ENCODE assay signal across 8 cellular contexts in genomic region chr12:9064815-9065606, GRCh38. TPM values are rescaled to one million over a fixed set of nuclear protein-coding genes. Genes with fewer than 3 reads are reported as not detected.
A peak's percentile ranks its signal among the peaks of the same experiment; 100 is the strongest.
DNase-seq lines count a peak whose midpoint lies in the region; ATAC-seq, FAIRE-seq and TF ChIP-seq lines count a peak whose summit lies in the region.

No MANE protein-coding gene starts in this region.

- TF ChIP-seq CTCF in endothelial cell of umbilical vein (IDR thresholded peaks at IDR 0.05; ENCODE audit: extremely low read depth in 1 of 2, insufficient read depth in 1 of 2, low read depth in 1 of 2, low read length in 2 of 2) = no peak

- intact Hi-C loops in endothelial cell of umbilical vein (cut with micrococcal nuclease) = loop anchor here (10.0 kb wide), 1 partner anchor 100 kb away; no protein-coding TSS in a partner anchor

- peak; percentile 66 for TF ChIP-seq POLR2A in endothelial cell of umbilical vein (IDR thresholded peaks at IDR 0.05; ENCODE audit: low read depth, low read length)

- peaks cover 4 to 6% of the 10 kb centered on the region in 2 experiments for H3K27me3 ChIP-seq in endothelial cell of umbilical vein (ENCODE audit: control insufficient read depth in 2 of 2, insufficient read depth in 2 of 2, low read length in 2 of 2)

- H3K79me2 ChIP-seq in endothelial cell of umbilical vein (ENCODE audit: control insufficient read depth, insufficient read depth, low read length) = no peaks in the 10 kb centered on the region

- H4K20me1 ChIP-seq in endothelial cell of umbilical vein (replicated peaks; ENCODE audit: control insufficient read depth, extremely low read depth, insufficient read depth, low read length) = no peaks in the 10 kb centered on the region

- H3K4me1 ChIP-seq in endothelial cell of umbilical vein (ENCODE audit: control insufficient read depth, extremely low read depth, insufficient read depth, low read length) = peaks cover 4% of the 10 kb centered on the region

- H3K9me3 ChIP-seq in endothelial cell of umbilical vein (replicated peaks; ENCODE audit: control insufficient read depth, insufficient read depth, low read length) = no peaks in the 10 kb centered on the region

- no peaks in the 10 kb centered on the region for H3K36me3 ChIP-seq in endothelial cell of umbilical vein (ENCODE audit: control insufficient read depth in 2 of 2, extremely low read depth in 1 of 2, insufficient read depth in 2 of 2, low read length in 2 of 2)

- peak overlapping the region; percentile 57 for H3K27ac ChIP-seq in endothelial cell of umbilical vein (ENCODE audit: insufficient read depth, low read depth, low read length)

- CTCF ChIA-PET in endothelial cell of umbilical vein (lab: Charles Lee) = interaction anchor here (1.0 to 2.6 kb wide), 8 partner anchors 15 to 404 kb away, joined by 3 to 23 read pairs (median 6); no protein-coding TSS in a partner anchor

- FAIRE-seq in endothelial cell of umbilical vein (lab: Jason Lieb, UNC) = peak; percentile 78

- dilution Hi-C loops in endothelial cell of umbilical vein (cut with MboI; ENCODE audit: extremely low pct_ligation_motif_present, low sequenced_read_pairs) = no loop called here

- no TSS peak for BruUV-seq in endothelial cell of umbilical vein (replicated peaks; lab: Mats Ljungman, UMichigan)

- peak overlapping the region; percentile 79 for H3K4me2 ChIP-seq in endothelial cell of umbilical vein (ENCODE audit: insufficient read depth, low read length)

- POLR2A ChIA-PET in endothelial cell of umbilical vein (lab: Charles Lee) = no interaction called here

- ATAC-seq in SK-N-SH treated with all-trans-retinoic acid at 6 μM for 48 hours = peak; percentile 65

- peak overlapping the region; percentile 69 to 95 (median 76) for H3K4me3 ChIP-seq in endothelial cell of umbilical vein (replicated peaks in 1 of 3; ENCODE audit: insufficient read depth in 1 of 3, low read depth in 1 of 3, low read length in 3 of 3)

- H2AFZ ChIP-seq in endothelial cell of umbilical vein (ENCODE audit: low read depth, low read length) = peak overlapping the region; percentile 90

- peak overlapping the region; percentile 89 for H3K9ac ChIP-seq in endothelial cell of umbilical vein (replicated peaks; ENCODE audit: extremely low read depth, insufficient read depth, low read length)

- H3K9me1 ChIP-seq in endothelial cell of umbilical vein (replicated peaks; ENCODE audit: control insufficient read depth, extremely low read depth, insufficient read depth, low read length) = no peaks in the 10 kb centered on the region

- DNase-seq in stimulated activated CD8-positive, alpha-beta memory T cell treated with anti-CD3 and anti-CD28 coated beads, Interleukin-12 subunit alpha, Interleukin-12 subunit beta, amount 100 ng/mL, for 4 hours (ENCODE audit: low read depth) = peak; percentile 6
- no peak for DNase-seq in stimulated activated CD8-positive, alpha-beta memory T cell treated with anti-CD3 and anti-CD28 coated beads, Interleukin-4, amount 100 ng/mL, for 48 hours
- DNase-seq in endothelial cell of umbilical vein (ENCODE audit: low read depth, low spot score) = peak; percentile 52
- DNase-seq in medulla oblongata (ENCODE audit: extremely low spot score) = peak; percentile 66
- DNase-seq in stromal cell of bone marrow (ENCODE audit: low read depth) = peak; percentile 13
- no peak for DNase-seq in HCEC 1CT
- no peak for DNase-seq in amniotic stem cell (lab: John Stamatoyannopoulos, UW)

TF ChIP-seq in SK-N-SH treated with all-trans-retinoic acid at 6 μM for 48 hours, 23 proteins besides CTCF, POLR2A, EP300 and RAD21 (continues in another document):
- no peak for TF ChIP-seq ZC3H10 (CRISPR knock-in tag; IDR thresholded peaks at IDR 0.05)
- TF ChIP-seq TOX (CRISPR knock-in tag; IDR thresholded peaks at IDR 0.05; ENCODE audit: borderline replicate concordance) = no peak
- no peak for TF ChIP-seq ZNF8 (CRISPR knock-in tag; IDR thresholded peaks at IDR 0.05)
- TF ChIP-seq CSDC2 (CRISPR knock-in tag; IDR thresholded peaks at IDR 0.05) = no peak
- TF ChIP-seq TSHZ2 (CRISPR knock-in tag; IDR thresholded peaks at IDR 0.05) = no peak
- TF ChIP-seq ZNF565 (CRISPR knock-in tag; conservative IDR thresholded peaks at IDR 0.05; ENCODE audit: low read depth) = no peak
- no peak for TF ChIP-seq BACH2 (CRISPR knock-in tag; IDR thresholded peaks at IDR 0.05; ENCODE audit: borderline replicate concordance)

TF ChIP-seq in endothelial cell of umbilical vein, 7 proteins besides CTCF, POLR2A, EP300 and RAD21:
- no peak for TF ChIP-seq MYC (IDR thresholded peaks at IDR 0.05; ENCODE audit: low read depth, low read length)
- no peak for TF ChIP-seq MAX (IDR thresholded peaks at IDR 0.05; ENCODE audit: insufficient read depth, insufficient read length)
- peak; percentile 47 for TF ChIP-seq POLR2AphosphoS5 (IDR thresholded peaks at IDR 0.05; ENCODE audit: insufficient read depth, low read depth, low read length)

RNA-seq across cellular contexts. Expression of gene A2M, which starts 50.7 kb away (rescaled TPM):
- 6.5 and 16.9 TPM in 2 replicates for total RNA-seq in endothelial cell of umbilical vein
- 11.5 and 13.8 TPM in 2 replicates for polyA plus RNA-seq in endothelial cell of umbilical vein
- polyA plus RNA-seq in endothelial cell of umbilical vein (2011; cell fraction: cytosol; rRNA removed) = 3.9 and 5.2 TPM in 2 replicates
- 3.4 and 4.7 TPM in 2 replicates for polyA plus RNA-seq in endothelial cell of umbilical vein (2011; cell fraction: nucleus; rRNA removed)
- 0.74 and 1.5 TPM in 2 replicates for polyA plus RNA-seq in endothelial cell of umbilical vein (2012)
- 15.1 and 21.8 TPM in 2 replicates for polyA minus RNA-seq in endothelial cell of umbilical vein
- not detected for polyA minus RNA-seq in endothelial cell of umbilical vein (2011; cell fraction: cytosol; rRNA and poly(A)+ RNA removed)
- polyA minus RNA-seq in endothelial cell of umbilical vein (2011; cell fraction: nucleus; rRNA and poly(A)+ RNA removed) = 4.9 and 8.1 TPM in 2 replicates

Comparison
In these comparisons a context has a peak if more than half of its experiments do, and no peak if none do; other contexts are left out.
1. DNase-seq: peak in stimulated activated CD8-positive, alpha-beta memory T cell treated with anti-CD3 and anti-CD28 coated beads, Interleukin-12 subunit alpha, Interleukin-12 subunit beta, amount 100 ng/mL, for 4 hours (single experiment), endothelial cell of umbilical vein (single experiment), medulla oblongata (single experiment) and stromal cell of bone marrow (single experiment); none in stimulated activated CD8-positive, alpha-beta memory T cell treated with anti-CD3 and anti-CD28 coated beads, Interleukin-4, amount 100 ng/mL, for 48 hours (single experiment), HCEC 1CT (single experiment) and amniotic stem cell (single experiment).